ENCODE assay signal across 15 cellular contexts in the genomic region with DNA sequence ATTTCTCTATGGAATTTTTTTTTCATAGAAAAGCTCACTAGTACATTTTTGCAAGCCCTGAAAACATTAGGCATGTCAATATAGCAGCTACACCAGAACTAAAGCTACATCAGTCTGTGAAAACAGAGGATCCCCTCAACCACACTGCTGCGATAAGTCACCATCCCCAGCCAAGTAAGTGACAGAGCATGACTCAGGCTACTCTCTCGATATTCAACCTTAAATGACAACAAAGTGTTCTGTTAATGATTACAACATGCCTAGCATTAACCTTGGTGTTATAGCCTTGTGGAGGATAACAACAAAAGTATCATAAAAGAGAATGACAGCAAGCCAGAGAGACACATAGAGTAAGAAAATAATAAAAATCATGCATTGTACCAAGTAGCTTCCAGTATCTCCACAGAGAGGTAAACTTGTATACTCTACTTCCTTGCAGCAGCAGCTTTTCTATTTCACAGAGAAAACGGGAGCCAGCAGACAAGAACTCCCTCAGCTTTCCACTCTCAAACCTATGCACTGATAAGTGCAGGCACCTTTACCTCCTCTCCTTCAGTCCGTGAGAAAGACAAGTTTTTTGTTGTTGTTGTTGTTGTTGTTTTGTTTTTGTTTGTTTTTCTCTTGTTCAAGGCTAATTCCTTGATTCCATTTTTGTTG.
A peak's percentile ranks its signal among the peaks of the same experiment; 100 is the strongest.
DNase-seq lines count a peak whose midpoint lies in the region; ATAC-seq and TF ChIP-seq lines count a peak whose summit lies in the region.
"Had no signal": no experiment of that assay in that cellular context is flagged by ENCODE, and none has a peak within 500 bp of the region (broad histone marks: within the 10 kb centered on the region; RNA-seq: fewer than 3 reads in every experiment).

No MANE protein-coding gene starts in this region.

- no peak overlapping the region for H3K4me3 ChIP-seq in SK-N-SH (ENCODE audit: low read depth in 2 of 2, low read length in 1 of 2)
- no peak overlapping the region for H3K4me3 ChIP-seq in heart left ventricle
- no peak overlapping the region for H3K4me3 ChIP-seq in skeletal muscle satellite cell (ENCODE audit: low read length)
- no peak overlapping the region for H3K4me3 ChIP-seq in Peyer's patch

- H3K4me2 ChIP-seq in SK-N-SH (no peak overlapping the region), skeletal muscle satellite cell (ENCODE audit: low read length) (peak overlapping the region; percentile 4)

- H3K9ac ChIP-seq in SK-N-SH = no peak overlapping the region
- H3K9ac ChIP-seq in skeletal muscle satellite cell (ENCODE audit: low read depth, low read length) = no peak overlapping the region

- POLR2A ChIA-PET in SK-N-SH (lab: Yijun Ruan, JAX) = no interaction called here

- no peak overlapping the region for H3K27ac ChIP-seq in SK-N-SH (ENCODE audit: low read depth in 2 of 2, low read length in 1 of 2)
- no peak overlapping the region for H3K27ac ChIP-seq in heart left ventricle
- H3K27ac ChIP-seq in Peyer's patch = no peak overlapping the region
- H3K27ac ChIP-seq: 22Rv1, HL-60 had no signal

- H3K79me2 ChIP-seq in SK-N-SH (ENCODE audit: insufficient read depth) = peaks cover 9% of the 10 kb centered on the region; the same call in 1 of the 2 replicates

- H4K20me1 ChIP-seq in SK-N-SH (ENCODE audit: insufficient read depth) = no peaks in the 10 kb centered on the region

- TF ChIP-seq EP300 in SK-N-SH (IDR thresholded peaks at IDR 0.05; ENCODE audit: borderline replicate concordance in 1 of 2, low read depth in 1 of 2, low read length in 1 of 2) = no peak

- no peak for TF ChIP-seq POLR2A in heart left ventricle (IDR thresholded peaks at IDR 0.05)
- no peak for TF ChIP-seq POLR2A in Peyer's patch (IDR thresholded peaks at IDR 0.05)

- H3K27me3 ChIP-seq in SK-N-SH (ENCODE audit: insufficient read depth) = no peaks in the 10 kb centered on the region
- H3K27me3 ChIP-seq in heart left ventricle = no peaks in the 10 kb centered on the region
- H3K27me3 ChIP-seq in skeletal muscle satellite cell (ENCODE audit: control insufficient read depth, insufficient read depth, low read length) = no peaks in the 10 kb centered on the region
- H3K27me3 ChIP-seq in Peyer's patch = no peaks in the 10 kb centered on the region

- TF ChIP-seq CTCF in SK-N-SH (IDR thresholded peaks at IDR 0.05) (no peak), heart left ventricle (IDR thresholded peaks at IDR 0.05) (no peak), Peyer's patch (IDR thresholded peaks at IDR 0.05) (no peak)

- H3K9me2 ChIP-seq in SK-N-SH = no peaks in the 10 kb centered on the region

- ATAC-seq in SK-N-SH treated with all-trans-retinoic acid at 6 μM for 48 hours (peak; percentile 63), heart left ventricle (peak; percentile 52 to 91 (median 74)), GM21526 (IDR thresholded peaks at IDR 0.05; ENCODE audit: low FRiP score, unreplicated experiment) (no peak)
- ATAC-seq: activated CD8-positive, alpha-beta T cell treated with anti-CD3 and anti-CD28 coated beads, Interleukin-2, amount 10 ng/mL, durations not matched to agents 7 days and 5 days; T-cell had no signal

- WGBS in SK-N-SH (ENCODE audit: low lambda C conversion rate) = 69% methylated on average over 4 of the region's 4 CpGs
- WGBS in heart left ventricle, 4 donors = 56 to 75% (median 66%) methylated on average over 4 of the region's 4 CpGs

- no peaks in the 10 kb centered on the region for H3K9me3 ChIP-seq in SK-N-SH
- H3K9me3 ChIP-seq in heart left ventricle = no peaks in the 10 kb centered on the region
- no peaks in the 10 kb centered on the region for H3K9me3 ChIP-seq in skeletal muscle satellite cell (replicated peaks; ENCODE audit: low read length)
- H3K9me3 ChIP-seq in Peyer's patch = no peaks in the 10 kb centered on the region

- no peaks in the 10 kb centered on the region for H3F3A ChIP-seq in SK-N-SH (replicated peaks; ENCODE audit: insufficient read depth)

- CTCF ChIA-PET in SK-N-SH (lab: Yijun Ruan, JAX) = interaction anchor here (1.6 to 2.3 kb wide), 2 partner anchors 12 to 40 kb away, joined by 4 to 6 read pairs; no protein-coding TSS in a partner anchor

- DNase-seq in SK-N-SH (no peak), SW480 (ENCODE audit: low spot score) (peak; percentile 32), heart left ventricle (no peak), Peyer's patch (no peak), D341Med (ENCODE audit: low spot score) (no peak)
- DNase-seq: activated CD8-positive, alpha-beta T cell treated with anti-CD3 and anti-CD28 coated beads, Interleukin-2, amount 10 ng/mL, durations not matched to agents 7 days and 5 days; activated naive CD4-positive, alpha-beta T cell treated with anti-CD3 and anti-CD28 coated beads, Interleukin-2, amount 50 U/mL, for 16 hours; DMS153; NCI-H1417 treated with DMSO at 0.1 percent for 48 hours; T-cell had no signal

- H3K36me3 ChIP-seq in SK-N-SH (replicated peaks in 1 of 2; ENCODE audit: control insufficient read depth in 1 of 2, insufficient read depth in 2 of 2, low read length in 1 of 2) (peaks cover 0 to 2% of the 10 kb centered on the region in 2 experiments), heart left ventricle (peaks cover 0 to 17% (median 0%) of the 10 kb centered on the region in 9 donors), skeletal muscle satellite cell (ENCODE audit: insufficient read depth, low read length) (peaks cover 2% of the 10 kb centered on the region), Peyer's patch (no peaks in the 10 kb centered on the region)

- no peaks in the 10 kb centered on the region for H3K4me1 ChIP-seq in SK-N-SH (ENCODE audit: control insufficient read depth in 1 of 2, insufficient read depth in 2 of 2, low read depth in 1 of 2, low read length in 1 of 2)
- H3K4me1 ChIP-seq in heart left ventricle = peaks cover 0 to 11% (median 0%) of the 10 kb centered on the region in 12 donors
- H3K4me1 ChIP-seq in skeletal muscle satellite cell (ENCODE audit: control insufficient read depth, insufficient read depth, low read length) = peaks cover 10% of the 10 kb centered on the region
- no peaks in the 10 kb centered on the region for H3K4me1 ChIP-seq in Peyer's patch

- no peak overlapping the region for H2AFZ ChIP-seq in SK-N-SH (ENCODE audit: low read depth)

- intact Hi-C loops in heart left ventricle (cut with DNase I) = no loop called here

- TF ChIP-seq RAD21 in SK-N-SH (IDR thresholded peaks at IDR 0.05; ENCODE audit: low read length) = no peak

TF ChIP-seq in SK-N-SH treated with all-trans-retinoic acid at 6 μM for 48 hours, 23 proteins besides CTCF, POLR2A, EP300 and RAD21:
- TF ChIP-seq OSR1 (CRISPR knock-in tag; IDR thresholded peaks at IDR 0.05) = no peak
- TF ChIP-seq SNAI2 (CRISPR knock-in tag; IDR thresholded peaks at IDR 0.05) = no peak
- TF ChIP-seq, protein P1, sequence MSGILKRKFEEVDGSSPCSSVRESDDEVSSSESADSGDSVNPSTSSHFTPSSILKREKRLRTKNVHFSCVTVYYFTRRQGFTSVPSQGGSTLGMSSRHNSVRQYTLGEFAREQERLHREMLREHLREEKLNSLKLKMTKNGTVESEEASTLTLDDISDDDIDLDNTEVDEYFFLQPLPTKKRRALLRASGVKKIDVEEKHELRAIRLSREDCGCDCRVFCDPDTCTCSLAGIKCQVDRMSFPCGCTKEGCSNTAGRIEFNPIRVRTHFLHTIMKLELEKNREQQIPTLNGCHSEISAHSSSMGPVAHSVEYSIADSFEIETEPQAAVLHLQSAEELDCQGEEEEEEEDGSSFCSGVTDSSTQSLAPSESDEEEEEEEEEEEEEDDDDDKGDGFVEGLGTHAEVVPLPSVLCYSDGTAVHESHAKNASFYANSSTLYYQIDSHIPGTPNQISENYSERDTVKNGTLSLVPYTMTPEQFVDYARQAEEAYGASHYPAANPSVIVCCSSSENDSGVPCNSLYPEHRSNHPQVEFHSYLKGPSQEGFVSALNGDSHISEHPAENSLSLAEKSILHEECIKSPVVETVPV (CRISPR knock-in tag; IDR thresholded peaks at IDR 0.05) = no peak

TF ChIP-seq in SK-N-SH, 30 proteins besides CTCF, POLR2A, EP300 and RAD21:
- TF ChIP-seq, protein P2, sequence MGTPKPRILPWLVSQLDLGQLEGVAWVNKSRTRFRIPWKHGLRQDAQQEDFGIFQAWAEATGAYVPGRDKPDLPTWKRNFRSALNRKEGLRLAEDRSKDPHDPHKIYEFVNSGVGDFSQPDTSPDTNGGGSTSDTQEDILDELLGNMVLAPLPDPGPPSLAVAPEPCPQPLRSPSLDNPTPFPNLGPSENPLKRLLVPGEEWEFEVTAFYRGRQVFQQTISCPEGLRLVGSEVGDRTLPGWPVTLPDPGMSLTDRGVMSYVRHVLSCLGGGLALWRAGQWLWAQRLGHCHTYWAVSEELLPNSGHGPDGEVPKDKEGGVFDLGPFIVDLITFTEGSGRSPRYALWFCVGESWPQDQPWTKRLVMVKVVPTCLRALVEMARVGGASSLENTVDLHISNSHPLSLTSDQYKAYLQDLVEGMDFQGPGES (IDR thresholded peaks at IDR 0.05; ENCODE audit: low read depth, low read length) = no peak
- TF ChIP-seq GABPA (IDR thresholded peaks at IDR 0.05; ENCODE audit: low read depth) (no peak), SMC3 (IDR thresholded peaks at IDR 0.05; ENCODE audit: low read depth, low read length) (no peak), FOXM1 (IDR thresholded peaks at IDR 0.05; ENCODE audit: low read depth) (no peak), GATA2 (CRISPR knock-in tag; IDR thresholded peaks at IDR 0.05) (no peak), TEAD4 (IDR thresholded peaks at IDR 0.05; ENCODE audit: borderline replicate concordance, insufficient read depth) (no peak), RXRA (IDR thresholded peaks at IDR 0.05; ENCODE audit: borderline replicate concordance, low read depth) (no peak), RFX5 (IDR thresholded peaks at IDR 0.05; ENCODE audit: low read length) (no peak), JUND (IDR thresholded peaks at IDR 0.05) (no peak), MXI1 (IDR thresholded peaks at IDR 0.05; ENCODE audit: low read depth, low read length) (no peak)
- TF ChIP-seq, protein P3, sequence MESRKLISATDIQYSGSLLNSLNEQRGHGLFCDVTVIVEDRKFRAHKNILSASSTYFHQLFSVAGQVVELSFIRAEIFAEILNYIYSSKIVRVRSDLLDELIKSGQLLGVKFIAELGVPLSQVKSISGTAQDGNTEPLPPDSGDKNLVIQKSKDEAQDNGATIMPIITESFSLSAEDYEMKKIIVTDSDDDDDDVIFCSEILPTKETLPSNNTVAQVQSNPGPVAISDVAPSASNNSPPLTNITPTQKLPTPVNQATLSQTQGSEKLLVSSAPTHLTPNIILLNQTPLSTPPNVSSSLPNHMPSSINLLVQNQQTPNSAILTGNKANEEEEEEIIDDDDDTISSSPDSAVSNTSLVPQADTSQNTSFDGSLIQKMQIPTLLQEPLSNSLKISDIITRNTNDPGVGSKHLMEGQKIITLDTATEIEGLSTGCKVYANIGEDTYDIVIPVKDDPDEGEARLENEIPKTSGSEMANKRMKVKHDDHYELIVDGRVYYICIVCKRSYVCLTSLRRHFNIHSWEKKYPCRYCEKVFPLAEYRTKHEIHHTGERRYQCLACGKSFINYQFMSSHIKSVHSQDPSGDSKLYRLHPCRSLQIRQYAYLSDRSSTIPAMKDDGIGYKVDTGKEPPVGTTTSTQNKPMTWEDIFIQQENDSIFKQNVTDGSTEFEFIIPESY (IDR thresholded peaks at IDR 0.05; ENCODE audit: borderline replicate concordance, low read depth) = no peak
